ENCODE assay signal across 8 cellular contexts in genomic region chr19:35509861-35510625, GRCh38. TPM values are rescaled to one million over a fixed set of nuclear protein-coding genes. Genes with fewer than 3 reads are reported as not detected.
DNase-seq lines count a peak whose midpoint lies in the region; ATAC-seq and TF ChIP-seq lines count a peak whose summit lies in the region.

No MANE protein-coding gene starts in this region.

- no peaks in the 10 kb centered on the region; the same call in 1 of the 2 replicates for H3K27me3 ChIP-seq in H9 (ENCODE audit: insufficient read depth, low read length)

- no peak overlapping the region for H3K23ac ChIP-seq in H9 (ENCODE audit: insufficient read length, low read depth, low read length)

- H2BK120ac ChIP-seq in H9 (ENCODE audit: low read depth, low read length, poor library complexity, severe bottlenecking) = peak overlapping the region; percentile 62

- H4K8ac ChIP-seq in H9 (replicated peaks; ENCODE audit: insufficient read length, low read depth, low read length) = no peak overlapping the region

- peak overlapping the region; percentile 94 for H3K4me2 ChIP-seq in H9 (ENCODE audit: insufficient read depth, insufficient read length, low read length)

- H3K14ac ChIP-seq in H9 (ENCODE audit: insufficient read depth, low read length) = peak overlapping the region; percentile 94

- H3K27ac Mint-ChIP-seq in H9 (peak overlapping the region; percentile 99 to 100 (median 99)), endothelial cell (ENCODE audit: unreplicated experiment) (peak overlapping the region; percentile 36), mesothelial cell of epicardium (peak overlapping the region; percentile 98)

- H2BK5ac ChIP-seq in H9 (ENCODE audit: insufficient read length, low read length) = peak overlapping the region; percentile 23

- no CpG with 5 or more reads among the region's 39 CpGs for WGBS in H9 (ENCODE audit: extremely low coverage, insufficient read length, low lambda C conversion rate)

- H3K4ac ChIP-seq in H9 (ENCODE audit: low read depth, low read length) = peak overlapping the region; percentile 35; the same call in 1 of the 2 replicates

- TF ChIP-seq CTCF in H9 (conservative IDR thresholded peaks at IDR 0.05) (peak; percentile 100), endothelial cell (IDR thresholded peaks at IDR 0.05; ENCODE audit: unreplicated experiment) (peak; percentile 96), mesothelial cell of epicardium (IDR thresholded peaks at IDR 0.05; ENCODE audit: unreplicated experiment) (peak; percentile 98)

- no peak overlapping the region for H3T11ph ChIP-seq in H9 (ENCODE audit: low read length)

- peaks cover 4% of the 10 kb centered on the region; the same call in 1 of the 2 replicates for H3K79me2 ChIP-seq in H9 (ENCODE audit: insufficient read depth, low read length)

- DNase-seq in C1 segment of cervical spinal cord (lab: John Stamatoyannopoulos, UW) (peak in 11 of 14 donors; percentile 2 to 46 (median 19)), H9 (peak; percentile 95), NCI-H510A (lab: John Stamatoyannopoulos, UW) (peak; percentile 24), endothelial cell (ENCODE audit: low spot score) (peak; percentile 88), mesothelial cell of epicardium (ENCODE audit: low spot score in 2 of 2, unreplicated experiment in 2 of 2) (peak; percentile 79 to 97)
- peak; percentile 16 to 72 (median 68) for DNase-seq in activated CD8-positive, alpha-beta memory T cell treated with anti-CD3 and anti-CD28 coated beads for 48 hours (ENCODE audit: low read depth in 2 of 3, low spot score in 2 of 3)
- DNase-seq in stimulated activated CD8-positive, alpha-beta memory T cell treated with anti-CD3 and anti-CD28 coated beads, Interleukin-2, amount 100 ng/mL, for 1 hour (ENCODE audit: low read depth in 2 of 2) = peak; percentile 53 to 60

- no peak overlapping the region for H2BK20ac ChIP-seq in H9 (ENCODE audit: low read depth, low read length, poor library complexity, severe bottlenecking)

- H3K4me3 Mint-ChIP-seq in H9 = peak overlapping the region; percentile 97 to 98
- H3K4me3 Mint-ChIP-seq in endothelial cell (ENCODE audit: unreplicated experiment) = peak overlapping the region; percentile 90
- H3K4me3 Mint-ChIP-seq in mesothelial cell of epicardium = peak overlapping the region; percentile 97

- H3K4me1 Mint-ChIP-seq in H9 = peaks cover 22 to 40% of the 10 kb centered on the region in 2 experiments
- H3K4me1 Mint-ChIP-seq in endothelial cell (ENCODE audit: unreplicated experiment) = peaks cover 4% of the 10 kb centered on the region
- H3K4me1 Mint-ChIP-seq in mesothelial cell of epicardium = peaks cover 15% of the 10 kb centered on the region

- H3K23me2 ChIP-seq in H9 (ENCODE audit: insufficient read length, low read depth, low read length, poor library complexity, severe bottlenecking) = peaks cover 12% of the 10 kb centered on the region

- peaks cover 29 to 33% (median 33%) of the 10 kb centered on the region in 3 experiments for H3K36me3 Mint-ChIP-seq in H9 (ENCODE audit: insufficient read depth in 1 of 3, low read depth in 3 of 3)
- peaks cover 5% of the 10 kb centered on the region for H3K36me3 Mint-ChIP-seq in endothelial cell (ENCODE audit: low read depth, unreplicated experiment)
- peaks cover 7% of the 10 kb centered on the region for H3K36me3 Mint-ChIP-seq in mesothelial cell of epicardium

- H3K4me1 ChIP-seq in H9 (ENCODE audit: insufficient read depth, low read length) = no peaks in the 10 kb centered on the region

- H2AFZ ChIP-seq in H9 (ENCODE audit: low read length) = no peak overlapping the region

- H3K27me3 Mint-ChIP-seq in H9 (ENCODE audit: low read depth) (peaks cover 26% of the 10 kb centered on the region), endothelial cell (ENCODE audit: unreplicated experiment) (peaks cover 15% of the 10 kb centered on the region), mesothelial cell of epicardium (ENCODE audit: low read depth) (peaks cover 26% of the 10 kb centered on the region)

- H2AK5ac ChIP-seq in H9 (ENCODE audit: insufficient read length, low read length) = no peak overlapping the region

- no peaks in the 10 kb centered on the region for H3K79me1 ChIP-seq in H9 (ENCODE audit: insufficient read depth, low read depth, low read length, poor library complexity, severe bottlenecking)

- H2BK15ac ChIP-seq in H9 (ENCODE audit: low read depth, low read length) = no peak overlapping the region

- H3K9me3 ChIP-seq in H9 (ENCODE audit: control insufficient read depth, low read depth, low read length) = no peaks in the 10 kb centered on the region

- H2BK12ac ChIP-seq in H9 (ENCODE audit: insufficient read length, low read depth, low read length) = peak overlapping the region; percentile 89

- no peaks in the 10 kb centered on the region for H4K20me1 ChIP-seq in H9 (ENCODE audit: control insufficient read depth, insufficient read depth, insufficient read length)

- no peak for ATAC-seq in HG03378 (IDR thresholded peaks at IDR 0.05; ENCODE audit: unreplicated experiment)

- peak overlapping the region; percentile 36 for H3K27ac ChIP-seq in H9 (ENCODE audit: insufficient read length, low read depth, low read length)

- peak overlapping the region; percentile 20 for H4K5ac ChIP-seq in H9 (ENCODE audit: insufficient read length, low read depth, low read length)

- H4K91ac ChIP-seq in H9 (ENCODE audit: insufficient read length, low read depth, low read length) = peak overlapping the region; percentile 16

- H3K56ac ChIP-seq in H9 (ENCODE audit: insufficient read length, low read depth, low read length) = no peak overlapping the region

- H3K9ac ChIP-seq in H9 (ENCODE audit: extremely low read depth, insufficient read length, low read length) = peak overlapping the region; percentile 88

- H3K9me3 Mint-ChIP-seq in H9 = no peaks in the 10 kb centered on the region
- no peaks in the 10 kb centered on the region for H3K9me3 Mint-ChIP-seq in endothelial cell (ENCODE audit: unreplicated experiment)
- no peaks in the 10 kb centered on the region for H3K9me3 Mint-ChIP-seq in mesothelial cell of epicardium

- peak overlapping the region; percentile 83 for H3K18ac ChIP-seq in H9 (ENCODE audit: insufficient read length, low read depth, low read length)

RNA-seq across cellular contexts. Expression of gene DMKN, which starts 3.4 kb away (rescaled TPM):
- 267 and 278 TPM in 2 replicates for total RNA-seq in H9 (2021)
- total RNA-seq in endothelial cell (ENCODE audit: unreplicated experiment) = 56.9 TPM
- 161 to 172 TPM (median 171 TPM) in 3 replicates for total RNA-seq in mesothelial cell of epicardium

RNA-seq across cellular contexts. Expression of gene SBSN, which starts 18.1 kb away (rescaled TPM):
- 0.15 and 0.24 TPM in 2 replicates for total RNA-seq in H9 (2021)
- 0.18 TPM for total RNA-seq in endothelial cell (ENCODE audit: unreplicated experiment)
- 0.32 to 0.49 TPM (median 0.47 TPM) in 3 replicates for total RNA-seq in mesothelial cell of epicardium

RNA-seq across cellular contexts. Expression of gene KRTDAP, which starts 19.8 kb away (rescaled TPM):
- total RNA-seq in H9 (2021) = 0.87 and 1.3 TPM in 2 replicates
- total RNA-seq in endothelial cell (ENCODE audit: unreplicated experiment) = not detected
- 1.9 to 3.3 TPM (median 2.5 TPM) in 3 replicates for total RNA-seq in mesothelial cell of epicardium

RNA-seq across cellular contexts. Expression of gene GAPDHS, which starts 23.2 kb away (rescaled TPM):
- not detected in 2 replicates for total RNA-seq in H9 (2021)
- total RNA-seq in endothelial cell (ENCODE audit: unreplicated experiment) = not detected
- total RNA-seq in mesothelial cell of epicardium = not detected in 3 replicates

RNA-seq across cellular contexts. Expression of gene TMEM147, which starts 35.4 kb away (rescaled TPM):
- total RNA-seq in H9 (2021) (125 and 128 TPM in 2 replicates), endothelial cell (ENCODE audit: unreplicated experiment) (62.0 TPM), mesothelial cell of epicardium (82.2 to 82.7 TPM (median 82.3 TPM) in 3 replicates)

Comparison
In these comparisons a context has a peak if more than half of its experiments do, and no peak if none do; other contexts are left out.
1. DNase-seq: peak in every context shown above with its lines; median percentile 95 in H9; 88 in endothelial cell; 88 in mesothelial cell of epicardium; 68 in activated CD8-positive, alpha-beta memory T cell treated with anti-CD3 and anti-CD28 coated beads for 48 hours; 56 in stimulated activated CD8-positive, alpha-beta memory T cell treated with anti-CD3 and anti-CD28 coated beads, Interleukin-2, amount 100 ng/mL, for 1 hour; 24 in NCI-H510A; 19 in C1 segment of cervical spinal cord.
2. H3K27ac Mint-ChIP-seq: peak in every context shown above with its lines; median percentile 99 in H9; 98 in mesothelial cell of epicardium; 36 in endothelial cell.